8 cellular contexts compared by ENCODE assay signal in genomic region chr16:8959921-8960787, GRCh38. TPM values are rescaled to one million over a fixed set of nuclear protein-coding genes. Genes with fewer than 3 reads are reported as not detected.
DNase-seq lines count a peak whose midpoint lies in the region; ATAC-seq and TF ChIP-seq lines count a peak whose summit lies in the region.

No MANE protein-coding gene starts in this region.

- H3K4me1 ChIP-seq in cardiac muscle cell (ENCODE audit: low read depth) (peaks cover 55% of the 10 kb centered on the region), iPS-15b (ENCODE audit: control insufficient read depth, insufficient read depth, low read length) (peaks cover 32% of the 10 kb centered on the region), thoracic aorta (ENCODE audit: control insufficient read depth in 1 of 2, low read depth in 2 of 2) (peaks cover 64 to 76% of the 10 kb centered on the region in 2 donors)

- H3K27ac ChIP-seq in cardiac muscle cell (no peak overlapping the region), thoracic aorta (peak overlapping the region in 1 of 2 donors; percentile 4)

- peak; percentile 18 for ATAC-seq in activated CD8-positive, alpha-beta T cell treated with anti-CD3 and anti-CD28 coated beads for 36 hours
- ATAC-seq in thoracic aorta (ENCODE audit: insufficient number of reproducible peaks, low FRiP score, low read depth) (no peak), HG03521 (IDR thresholded peaks at IDR 0.05; ENCODE audit: unreplicated experiment) (no peak)

- H3K9me3 ChIP-seq in cardiac muscle cell (ENCODE audit: low read depth) (no peaks in the 10 kb centered on the region), iPS-15b (ENCODE audit: control insufficient read depth, insufficient read depth, low read length) (no peaks in the 10 kb centered on the region), thoracic aorta (no peaks in the 10 kb centered on the region), MG63 (no peaks in the 10 kb centered on the region)

- H3K27me3 ChIP-seq in cardiac muscle cell (no peaks in the 10 kb centered on the region), iPS-15b (ENCODE audit: control insufficient read depth, insufficient read depth, low read length) (no peaks in the 10 kb centered on the region), thoracic aorta (replicated peaks; ENCODE audit: insufficient read depth) (no peaks in the 10 kb centered on the region), MG63 (no peaks in the 10 kb centered on the region)

- no peak overlapping the region for H3K9ac ChIP-seq in iPS-15b (ENCODE audit: low read depth, low read length)

- H3K36me3 ChIP-seq in cardiac muscle cell = no peaks in the 10 kb centered on the region
- no peaks in the 10 kb centered on the region for H3K36me3 ChIP-seq in iPS-15b (ENCODE audit: control insufficient read depth, insufficient read depth, low read length)
- H3K36me3 ChIP-seq in thoracic aorta = no peaks in the 10 kb centered on the region
- no peaks in the 10 kb centered on the region; the same call in none of the 2 replicates for H3K36me3 ChIP-seq in MG63

- DNase-seq in cardiac muscle cell (ENCODE audit: low read depth in 1 of 2, low spot score in 1 of 2) (peak; percentile 34 to 44), cardiac septum (ENCODE audit: low spot score) (no peak), thoracic aorta (ENCODE audit: low spot score) (no peak), midbrain (lab: John Stamatoyannopoulos, UW) (no peak), MG63 (no peak)
- peak; percentile 37 for DNase-seq in activated CD8-positive, alpha-beta T cell treated with anti-CD3 and anti-CD28 coated beads for 36 hours

- no peak for TF ChIP-seq CTCF in cardiac muscle cell (IDR thresholded peaks at IDR 0.05; ENCODE audit: low read depth, low read length)
- no peak for TF ChIP-seq CTCF in activated CD8-positive, alpha-beta T cell treated with anti-CD3 and anti-CD28 coated beads for 36 hours (IDR thresholded peaks at IDR 0.05)
- TF ChIP-seq CTCF in thoracic aorta (IDR thresholded peaks at IDR 0.05) = no peak

- H3K27ac Mint-ChIP-seq in activated CD8-positive, alpha-beta T cell treated with anti-CD3 and anti-CD28 coated beads for 36 hours = peak overlapping the region; percentile 73

- no peaks in the 10 kb centered on the region for H3K9me3 Mint-ChIP-seq in activated CD8-positive, alpha-beta T cell treated with anti-CD3 and anti-CD28 coated beads for 36 hours

- H3K27me3 Mint-ChIP-seq in activated CD8-positive, alpha-beta T cell treated with anti-CD3 and anti-CD28 coated beads for 36 hours = no peaks in the 10 kb centered on the region

- intact Hi-C loops in cardiac septum (cut with DNase I) = no loop called here
- intact Hi-C loops in activated CD8-positive, alpha-beta T cell treated with anti-CD3 and anti-CD28 coated beads for 36 hours (cut with micrococcal nuclease) = loop anchor here (5.0 kb wide), 1 partner anchor 132 kb away; the partner anchor contains the start of gene HAPSTR1

- H3K4me3 ChIP-seq in cardiac muscle cell (no peak overlapping the region), iPS-15b (ENCODE audit: low read depth, low read length) (peak overlapping the region; percentile 10), thoracic aorta (peak overlapping the region; percentile 89), MG63 (no peak overlapping the region)

- H3K36me3 Mint-ChIP-seq in activated CD8-positive, alpha-beta T cell treated with anti-CD3 and anti-CD28 coated beads for 36 hours (ENCODE audit: low read depth) = peaks cover 17% of the 10 kb centered on the region

- POLR2A ChIA-PET in activated CD8-positive, alpha-beta T cell treated with anti-CD3 and anti-CD28 coated beads for 36 hours (lab: Charles Lee) = interaction anchor here (0.8 to 2.3 kb wide), 12 partner anchors 10 to 167 kb away, joined by 3 to 8 read pairs (median 5); partner anchors contain the start of genes CARHSP1, PMM2 and TMEM186

- peaks cover 61% of the 10 kb centered on the region for H3K4me1 Mint-ChIP-seq in activated CD8-positive, alpha-beta T cell treated with anti-CD3 and anti-CD28 coated beads for 36 hours (ENCODE audit: low read depth)

- CTCF ChIA-PET in activated CD8-positive, alpha-beta T cell treated with anti-CD3 and anti-CD28 coated beads for 36 hours (lab: Charles Lee) = interaction anchor here (1.0 to 2.9 kb wide), 5 partner anchors 20 to 133 kb away, joined by 3 to 13 read pairs (median 3); no protein-coding TSS in a partner anchor

- peak overlapping the region; percentile 83 for H3K4me3 Mint-ChIP-seq in activated CD8-positive, alpha-beta T cell treated with anti-CD3 and anti-CD28 coated beads for 36 hours

RNA-seq across cellular contexts. Expression of gene USP7, which starts 3.6 kb away (rescaled TPM):
- 41.4 and 77.0 TPM in 2 replicates for total RNA-seq in cardiac muscle cell
- 45.1 and 69.8 TPM in 2 replicates for polyA plus RNA-seq in cardiac muscle cell
- 74.6 TPM for total RNA-seq in cardiac septum
- total RNA-seq in activated CD8-positive, alpha-beta T cell treated with anti-CD3 and anti-CD28 coated beads for 36 hours = 100 to 1,000 TPM; 155 to 163 TPM
- total RNA-seq in thoracic aorta = 10 to 100 TPM; 61.2 to 93.8 TPM
- 16.2 and 23.3 TPM in 2 replicates for total RNA-seq in MG63 (2014; rRNA removed; shearing (Covaris generic); ENCODE audit: low replicate concordance)

Comparison
In these comparisons a context has a peak if more than half of its experiments do, and no peak if none do; other contexts are left out.
1. DNase-seq: peak in cardiac muscle cell (2 of 2) and activated CD8-positive, alpha-beta T cell treated with anti-CD3 and anti-CD28 coated beads for 36 hours (single experiment); none in cardiac septum (single experiment), thoracic aorta (single experiment), midbrain (single experiment) and MG63 (single experiment).
2. H3K4me3 ChIP-seq: peak in iPS-15b (single experiment) and thoracic aorta (single experiment); none in cardiac muscle cell (single experiment) and MG63 (single experiment).